In the genomic region with DNA sequence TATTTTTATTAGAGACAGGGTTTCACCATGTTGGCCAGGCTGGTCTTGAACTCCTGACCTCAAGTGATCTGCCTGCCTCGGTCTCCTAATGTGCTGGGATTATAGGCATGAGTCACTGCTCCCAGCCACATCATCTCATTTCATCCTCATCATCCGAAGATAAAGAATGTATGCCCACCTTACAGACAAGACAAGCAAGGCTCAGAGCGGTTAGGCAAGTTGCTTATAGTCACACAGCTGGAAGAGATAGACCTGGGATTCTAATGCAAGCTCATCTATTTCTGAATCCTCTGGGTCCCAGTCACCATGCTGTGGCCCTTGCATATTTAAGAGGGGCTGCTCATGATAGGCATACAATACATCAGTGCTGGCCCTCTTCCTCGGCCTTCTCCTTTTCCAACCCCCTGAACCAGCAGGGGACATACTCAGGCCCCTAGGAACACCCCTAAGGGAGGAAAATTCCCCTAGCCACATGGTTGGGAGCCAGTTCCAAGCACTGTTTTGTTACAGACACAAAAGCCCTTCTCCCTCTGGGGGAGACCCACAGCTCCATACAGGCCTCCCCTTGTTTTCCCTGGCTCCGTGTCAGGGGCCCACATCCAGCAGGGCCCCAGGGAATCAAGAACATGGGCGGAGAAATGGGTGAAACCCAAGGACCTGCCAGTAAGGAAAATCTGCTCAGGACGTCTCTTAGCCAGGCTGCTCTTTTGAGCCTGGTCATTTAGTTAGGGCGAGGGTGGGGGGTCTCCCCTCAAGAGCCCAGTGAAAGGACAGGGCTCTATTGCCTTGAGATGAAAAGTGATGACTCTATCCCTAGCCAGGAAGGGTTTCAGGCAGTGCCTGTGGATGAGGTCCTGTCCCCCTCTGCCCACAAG, we compare ENCODE assay signal across 13 cellular contexts. TPM values are rescaled to one million over a fixed set of nuclear protein-coding genes. Genes with fewer than 3 reads are reported as not detected.
A peak's percentile ranks its signal among the peaks of the same experiment; 100 is the strongest.
DNase-seq lines count a peak whose midpoint lies in the region; ATAC-seq and TF ChIP-seq lines count a peak whose summit lies in the region.
"Had no signal": no experiment of that assay in that cellular context is flagged by ENCODE, and none has a peak within 500 bp of the region (broad histone marks: within the 10 kb centered on the region; RNA-seq: fewer than 3 reads in every experiment).

No MANE protein-coding gene starts in this region.

- BruUV-seq in Caco-2 (replicated peaks; lab: Mats Ljungman, UMichigan) (no TSS peak), MCF 10A (replicated peaks; lab: Mats Ljungman, UMichigan) (no TSS peak)

- H3K4me3 Mint-ChIP-seq in Caco-2 (ENCODE audit: unreplicated experiment): no peak overlapping the region
- H3K4me3 Mint-ChIP-seq in MCF 10A (ENCODE audit: unreplicated experiment): no peak overlapping the region
- H3K4me3 Mint-ChIP-seq: activated T-helper 1 cell treated with anti-CD3 and anti-CD28 coated beads, Interleukin-12 subunit alpha, Interleukin-12 subunit beta, Interleukin-2, Interleukin-4 antibody, amounts not matched to agents 30 ng/mL and 10 ng/mL and 1 ng/mL, durations not matched to agents 14 hours and 24 hours and 36 hours; stimulated activated naive CD8-positive, alpha-beta T cell treated with anti-CD3 and anti-CD28 coated beads, Interleukin-15, Interleukin-2, amounts not matched to agents 100 ng/mL and 50 ng/mL, for 24 hours had no signal

- H3K9me3 Mint-ChIP-seq in Caco-2 (ENCODE audit: unreplicated experiment) (no peaks in the 10 kb centered on the region), MCF 10A (ENCODE audit: unreplicated experiment) (no peaks in the 10 kb centered on the region)
- H3K9me3 Mint-ChIP-seq: activated T-helper 1 cell treated with anti-CD3 and anti-CD28 coated beads, Interleukin-12 subunit alpha, Interleukin-12 subunit beta, Interleukin-2, Interleukin-4 antibody, amounts not matched to agents 30 ng/mL and 10 ng/mL and 1 ng/mL, durations not matched to agents 14 hours and 24 hours and 36 hours; stimulated activated naive CD8-positive, alpha-beta T cell treated with anti-CD3 and anti-CD28 coated beads, Interleukin-15, Interleukin-2, amounts not matched to agents 100 ng/mL and 50 ng/mL, for 24 hours had no signal

- TF ChIP-seq CTCF in Caco-2 (IDR thresholded peaks at IDR 0.05; ENCODE audit: insufficient read depth in 1 of 2, low read depth in 1 of 2, low read length in 1 of 2, severe bottlenecking in 1 of 2, unreplicated experiment in 1 of 2): no peak
- TF ChIP-seq CTCF in MCF 10A (IDR thresholded peaks at IDR 0.05; ENCODE audit: unreplicated experiment): no peak
- no peak for TF ChIP-seq CTCF in prostate gland (IDR thresholded peaks at IDR 0.05)

- peak overlapping the region; percentile 91 to 96 for H3K27ac ChIP-seq in prostate gland
- H3K27ac ChIP-seq: HL-60 had no signal

- intact Hi-C loops in Caco-2 (cut with micrococcal nuclease; ENCODE audit: unreplicated experiment) (no loop called here), MCF 10A (cut with micrococcal nuclease) (no loop called here), prostate gland (cut with DNase I) (no loop called here)

- H3K27ac Mint-ChIP-seq in Caco-2 (ENCODE audit: unreplicated experiment) (peak overlapping the region; percentile 28), MCF 10A (ENCODE audit: low read depth, unreplicated experiment) (peak overlapping the region; percentile 84)
- H3K27ac Mint-ChIP-seq: activated T-helper 1 cell treated with anti-CD3 and anti-CD28 coated beads, Interleukin-12 subunit alpha, Interleukin-12 subunit beta, Interleukin-2, Interleukin-4 antibody, amounts not matched to agents 30 ng/mL and 10 ng/mL and 1 ng/mL, durations not matched to agents 14 hours and 24 hours and 36 hours; stimulated activated naive CD8-positive, alpha-beta T cell treated with anti-CD3 and anti-CD28 coated beads, Interleukin-15, Interleukin-2, amounts not matched to agents 100 ng/mL and 50 ng/mL, for 24 hours had no signal

- H3K4me1 ChIP-seq in Caco-2: peaks cover 48% of the 10 kb centered on the region
- peaks cover 31% of the 10 kb centered on the region for H3K4me1 ChIP-seq in prostate gland (replicated peaks)

- H3K4me1 Mint-ChIP-seq in Caco-2 (ENCODE audit: low read depth, unreplicated experiment): peaks cover 26% of the 10 kb centered on the region
- peaks cover 66% of the 10 kb centered on the region for H3K4me1 Mint-ChIP-seq in MCF 10A (ENCODE audit: insufficient read depth, unreplicated experiment)

- peaks cover 27% of the 10 kb centered on the region for H3K36me3 Mint-ChIP-seq in Caco-2 (ENCODE audit: insufficient read depth, unreplicated experiment)
- H3K36me3 Mint-ChIP-seq in MCF 10A (ENCODE audit: insufficient read depth, unreplicated experiment): peaks cover 38% of the 10 kb centered on the region

- 29% methylated on average over 8 of the region's 8 CpGs for WGBS in prostate gland

- CTCF ChIA-PET in Caco-2 (lab: Charles Lee): interaction anchor here (4.3 to 6.2 kb wide), 2 partner anchors 13 to 18 kb away, joined by 22 to 46 read pairs; no protein-coding TSS in a partner anchor
- CTCF ChIA-PET in MCF 10A (lab: Yijun Ruan, JAX): interaction anchor here (0.6 to 70.3 kb wide), 8 partner anchors 4 to 1248 kb away, joined by 3 to 3816 read pairs (median 4); a partner anchor contains a TSS

- ATAC-seq in GM18505 (IDR thresholded peaks at IDR 0.05; ENCODE audit: unreplicated experiment) (no peak), GM19463 (IDR thresholded peaks at IDR 0.05; ENCODE audit: unreplicated experiment) (no peak), GM18867 (IDR thresholded peaks at IDR 0.05; ENCODE audit: unreplicated experiment) (no peak)

- TF ChIP-seq POLR2A in prostate gland (IDR thresholded peaks at IDR 0.05): no peak
- no peak for TF ChIP-seq POLR2A in GM18505 (IDR thresholded peaks at IDR 0.05; ENCODE audit: borderline replicate concordance, extremely low read depth, insufficient read depth, insufficient read length)

- H3K4me3 ChIP-seq in Caco-2 (ENCODE audit: low read depth, low read length) (no peak overlapping the region), prostate gland (no peak overlapping the region)

- no peaks in the 10 kb centered on the region for H3K27me3 ChIP-seq in Caco-2 (replicated peaks; ENCODE audit: control insufficient read depth, insufficient read depth, low read length)
- H3K27me3 ChIP-seq in prostate gland (replicated peaks; ENCODE audit: insufficient read depth): no peaks in the 10 kb centered on the region

- POLR2A ChIA-PET in Caco-2 (lab: Charles Lee) (interaction anchor here (0.5 kb wide), 1 partner anchor 16 kb away, joined by 3 read pairs; no protein-coding TSS in a partner anchor), MCF 10A (lab: Yijun Ruan, JAX) (interaction anchor here (1.2 to 11.9 kb wide), 5 partner anchors 8 to 64 kb away, joined by 4 to 257 read pairs (median 6); a partner anchor contains a TSS)

- H3K27me3 Mint-ChIP-seq in Caco-2 (ENCODE audit: insufficient read depth, unreplicated experiment) (no peaks in the 10 kb centered on the region), MCF 10A (ENCODE audit: insufficient read depth, unreplicated experiment) (no peaks in the 10 kb centered on the region)
- H3K27me3 Mint-ChIP-seq: stimulated activated naive CD8-positive, alpha-beta T cell treated with anti-CD3 and anti-CD28 coated beads, Interleukin-15, Interleukin-2, amounts not matched to agents 100 ng/mL and 50 ng/mL, for 24 hours had no signal

- no peak for DNase-seq in Caco-2
- peak; percentile 45 for DNase-seq in MCF 10A (ENCODE audit: unreplicated experiment)
- DNase-seq in hippocampal formation (lab: John Stamatoyannopoulos, UW): peak; percentile 85 to 91
- peak; percentile 47 for DNase-seq in prostate gland (ENCODE audit: low spot score)
- DNase-seq in NCI-H226: no peak
- DNase-seq: NCI-H2227 treated with DMSO at 0.1 percent for 48 hours, T-helper 1 cell had no signal

- no peaks in the 10 kb centered on the region for H3K36me3 ChIP-seq in Caco-2 (ENCODE audit: control insufficient read depth, insufficient read depth, low read length)
- H3K36me3 ChIP-seq in prostate gland: peaks cover 0 to 3% of the 10 kb centered on the region in 2 donors

- H3K9me3 ChIP-seq in Caco-2 (no peaks in the 10 kb centered on the region), prostate gland (no peaks in the 10 kb centered on the region)

RNA-seq across cellular contexts. Expression of a gene that starts 6.9 kb away (rescaled TPM):
- total RNA-seq in Caco-2 (2022) (60.0 and 60.8 TPM in 2 replicates), MCF 10A (2022) (263 and 358 TPM in 2 replicates), prostate gland (1,000 to 10,000 TPM; 1,117 to 1,634 TPM)

RNA-seq across cellular contexts. Expression of a gene that starts 31.0 kb away (rescaled TPM):
- total RNA-seq in Caco-2 (2022): 6.5 and 10.5 TPM in 2 replicates
- total RNA-seq in MCF 10A (2022): 169 and 204 TPM in 2 replicates
- total RNA-seq in prostate gland: 10 to 100 TPM; 49.7 to 73.9 TPM

RNA-seq across cellular contexts. Expression of a gene that starts 38.9 kb away (rescaled TPM):
- total RNA-seq in Caco-2 (2022) (2.0 and 4.6 TPM in 2 replicates), MCF 10A (2022) (31.4 and 34.9 TPM in 2 replicates), prostate gland (10 to 100 TPM; 13.1 to 29.1 TPM)

Comparison
In these comparisons a context has a peak if more than half of its experiments do, and no peak if none do; other contexts are left out.
1. DNase-seq: peak in MCF 10A (single experiment), hippocampal formation (2 of 2) and prostate gland (single experiment); none in Caco-2 (0 of 2) and NCI-H226 (single experiment).